ENCODE assay signal across 19 cellular contexts in the genomic region with DNA sequence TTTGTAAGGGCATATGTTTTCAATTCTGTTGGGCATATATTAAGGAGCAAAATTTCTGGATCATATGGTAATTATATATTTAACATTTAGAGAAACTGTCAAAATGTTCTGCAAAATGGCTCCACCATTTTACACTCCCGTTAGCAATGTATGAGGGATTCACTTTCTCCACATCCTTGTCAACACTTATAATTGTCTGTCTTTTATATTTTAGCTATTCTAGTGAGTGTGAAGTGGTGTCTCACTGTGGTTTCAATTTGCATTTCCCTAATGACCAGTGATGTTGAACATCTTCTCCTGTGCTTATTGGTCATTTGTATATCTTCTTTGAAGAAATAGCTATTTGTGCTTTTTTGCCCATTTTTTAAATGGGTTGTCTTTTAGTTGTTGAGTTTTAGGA.
"Had no signal": no experiment of that assay in that cellular context is flagged by ENCODE, and none has a peak within 500 bp of the region (broad histone marks: within the 10 kb centered on the region; RNA-seq: fewer than 3 reads in every experiment).

No MANE protein-coding gene starts in this region.

- H3K4me1 ChIP-seq: colonic mucosa, esophagus squamous epithelium, foreskin keratinocyte, gastrocnemius medialis, gastroesophageal sphincter had no signal

- FAIRE-seq: colon, endometrium, frontal cortex had no signal

- H3K4me3 ChIP-seq: colonic mucosa, coronary artery, dorsolateral prefrontal cortex, esophagus muscularis mucosa, esophagus squamous epithelium, gastrocnemius medialis, gastroesophageal sphincter, heart left ventricle, heart right ventricle had no signal

- H3K27ac ChIP-seq: colonic mucosa, coronary artery, dorsolateral prefrontal cortex, epithelial cell of prostate, esophagus muscularis mucosa, esophagus squamous epithelium, foreskin keratinocyte, gastrocnemius medialis, gastroesophageal sphincter, heart left ventricle, heart right ventricle had no signal

- H3K27ac Mint-ChIP-seq: dendritic cell treated with granulocyte-macrophage colony-stimulating factor and Interleukin-4, amounts not matched to agents 40 ng/mL and 50 ng/mL, for 4 days; effector memory CD8-positive, alpha-beta T cell; endodermal cell had no signal

- H3K4me3 Mint-ChIP-seq: dendritic cell treated with granulocyte-macrophage colony-stimulating factor and Interleukin-4, amounts not matched to agents 40 ng/mL and 50 ng/mL, for 4 days; effector memory CD8-positive, alpha-beta T cell; endodermal cell had no signal

- ATAC-seq: gastrocnemius medialis, gastroesophageal sphincter, heart left ventricle had no signal

- H3K36me3 ChIP-seq: colonic mucosa, esophagus muscularis mucosa, esophagus squamous epithelium, gastrocnemius medialis, gastroesophageal sphincter, heart left ventricle, heart right ventricle had no signal

- DNase-seq: cortex of kidney, dorsolateral prefrontal cortex, esophagus squamous epithelium, foreskin melanocyte had no signal

- H3K27me3 ChIP-seq: colonic mucosa, foreskin keratinocyte, gastrocnemius medialis, heart left ventricle had no signal

- H3K9me3 ChIP-seq: colonic mucosa, esophagus muscularis mucosa, esophagus squamous epithelium, gastrocnemius medialis, gastroesophageal sphincter, heart left ventricle, heart right ventricle had no signal

- H3K9me3 Mint-ChIP-seq: dendritic cell treated with granulocyte-macrophage colony-stimulating factor and Interleukin-4, amounts not matched to agents 40 ng/mL and 50 ng/mL, for 4 days; effector memory CD8-positive, alpha-beta T cell; endodermal cell had no signal
